Comparison of ENCODE assay signal across 29 cellular contexts in the genomic region with DNA sequence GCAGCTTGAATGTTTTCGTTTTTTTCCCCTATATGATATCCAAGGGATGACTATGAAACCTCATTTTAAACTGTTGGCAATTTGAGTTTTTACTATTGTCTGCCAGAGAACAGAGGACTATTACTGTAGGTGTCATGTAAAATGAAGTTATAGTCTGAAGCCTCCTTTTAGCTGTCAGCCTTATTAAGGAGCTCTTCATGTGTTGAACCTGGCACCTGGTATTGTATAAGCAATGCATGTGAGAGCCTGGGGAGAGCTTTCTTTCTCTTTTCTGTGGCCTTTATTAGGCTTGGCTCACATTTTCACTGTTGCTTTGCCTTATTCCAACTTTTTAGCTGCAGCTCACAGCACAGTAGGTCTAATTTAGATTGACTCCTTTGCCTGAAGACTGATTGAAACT.
"Had no signal": no experiment of that assay in that cellular context is flagged by ENCODE, and none has a peak within 500 bp of the region (broad histone marks: within the 10 kb centered on the region; RNA-seq: fewer than 3 reads in every experiment).

No MANE protein-coding gene starts in this region.

- H3K36me3 ChIP-seq: brain microvascular endothelial cell, MG63, SJCRH30 had no signal

- H3K9me3 ChIP-seq: MG63, SJCRH30 had no signal

- H3K27ac ChIP-seq: brain microvascular endothelial cell, SJCRH30, SK-N-MC had no signal

- ATAC-seq: activated CD8-positive, alpha-beta T cell treated with anti-CD3 and anti-CD28 coated beads for 36 hours; activated T-cell treated with anti-CD3 and anti-CD28 coated beads, Interleukin-2, amount 50 U/mL, for 72 hours; activated T-helper 17 cell treated with anti-CD3 and anti-CD28 coated beads, Interleukin-2, amount 50 U/mL, for 72 hours; Panc1 had no signal

- H3K4me3 ChIP-seq: MG63, SJCRH30, SK-N-MC had no signal

- H3K27me3 ChIP-seq: brain microvascular endothelial cell, MG63, SJCRH30 had no signal

- DNase-seq: activated CD4-positive, alpha-beta T cell treated with anti-CD3 and anti-CD28 coated beads, Interleukin-2, amount 10 ng/mL, durations not matched to agents 24 days and 14 days; activated CD4-positive, alpha-beta T cell treated with anti-CD3 and anti-CD28 coated beads, Interleukin-2, amount 50 U/mL, for 4 hours; activated CD8-positive, alpha-beta T cell treated with anti-CD3 and anti-CD28 coated beads for 36 hours; activated effector memory CD4-positive, alpha-beta T cell treated with anti-CD3 and anti-CD28 coated beads, Interleukin-2, amount 50 U/mL, for 16 hours; activated naive CD4-positive, alpha-beta T cell; activated naive CD4-positive, alpha-beta T cell treated with anti-CD3 and anti-CD28 coated beads, Interleukin-2, amount 50 U/mL, for 16 hours; activated naive CD8-positive, alpha-beta T cell treated with anti-CD3 and anti-CD28 coated beads for 36 hours; activated T-cell treated with anti-CD3 and anti-CD28 coated beads, Interleukin-2, amount 50 U/mL, for 1 hour; activated T-cell treated with anti-CD3 and anti-CD28 coated beads, Interleukin-2, amount 50 U/mL, for 72 hours; amniotic stem cell; aorta; brain microvascular endothelial cell; central memory CD4-positive, alpha-beta T cell; Kasumi-1; KG1; MG63; NCI-H1048; NCI-H146; NCI-H187; NCI-H2171; NCI-H510A; NCI-H526; NCI-H774; SHP77; SJCRH30; T1000 had no signal
